14 cellular contexts compared by ENCODE assay signal in genomic region chr6:223136-223535, GRCh38.
"Had no signal": no experiment of that assay in that cellular context is flagged by ENCODE, and none has a peak within 500 bp of the region (broad histone marks: within the 10 kb centered on the region; RNA-seq: fewer than 3 reads in every experiment).

No MANE protein-coding gene starts in this region.

- H3K9me3 Mint-ChIP-seq: activated T-cell treated with anti-CD3 and anti-CD28 coated beads, Interleukin-2, amount 50 U/mL, for 4 hours; dendritic cell treated with granulocyte-macrophage colony-stimulating factor and Interleukin-4, amounts not matched to agents 40 ng/mL and 50 ng/mL, for 4 days; effector memory CD8-positive, alpha-beta T cell had no signal

- H3K27me3 ChIP-seq: hepatocyte, right atrium auricular region, tibial nerve had no signal

- H3K36me3 ChIP-seq: brain microvascular endothelial cell, neutrophil, right atrium auricular region, tibial nerve had no signal

- DNase-seq: activated CD4-positive, alpha-beta T cell treated with anti-CD3 and anti-CD28 coated beads, Interleukin-2, amount 50 U/mL, for 4 hours; activated gamma-delta T cell treated with Interleukin-2 at 50 U/mL for 16 hours; activated T-cell treated with anti-CD3 and anti-CD28 coated beads, Interleukin-2, amount 50 U/mL, for 4 hours; cerebellar nuclear complex; effector memory CD8-positive, alpha-beta T cell; erythroblast; posterior cingulate gyrus had no signal

- H3K4me1 ChIP-seq: right atrium auricular region had no signal

- H3K9me3 ChIP-seq: neutrophil, right atrium auricular region, tibial nerve had no signal

- H3K27ac ChIP-seq: brain microvascular endothelial cell, hepatocyte, neutrophil, right atrium auricular region, tibial nerve had no signal

- H3K4me3 Mint-ChIP-seq: dendritic cell treated with granulocyte-macrophage colony-stimulating factor and Interleukin-4, amounts not matched to agents 40 ng/mL and 50 ng/mL, for 4 days; effector memory CD8-positive, alpha-beta T cell had no signal

- H3K4me3 ChIP-seq: hepatocyte, right atrium auricular region, skin epidermis, tibial nerve had no signal

- H3K27me3 Mint-ChIP-seq: dendritic cell treated with granulocyte-macrophage colony-stimulating factor and Interleukin-4, amounts not matched to agents 40 ng/mL and 50 ng/mL, for 4 days had no signal

- H3K27ac Mint-ChIP-seq: dendritic cell treated with granulocyte-macrophage colony-stimulating factor and Interleukin-4, amounts not matched to agents 40 ng/mL and 50 ng/mL, for 4 days had no signal
